ENCODE assay signal across 8 cellular contexts in the genomic region with DNA sequence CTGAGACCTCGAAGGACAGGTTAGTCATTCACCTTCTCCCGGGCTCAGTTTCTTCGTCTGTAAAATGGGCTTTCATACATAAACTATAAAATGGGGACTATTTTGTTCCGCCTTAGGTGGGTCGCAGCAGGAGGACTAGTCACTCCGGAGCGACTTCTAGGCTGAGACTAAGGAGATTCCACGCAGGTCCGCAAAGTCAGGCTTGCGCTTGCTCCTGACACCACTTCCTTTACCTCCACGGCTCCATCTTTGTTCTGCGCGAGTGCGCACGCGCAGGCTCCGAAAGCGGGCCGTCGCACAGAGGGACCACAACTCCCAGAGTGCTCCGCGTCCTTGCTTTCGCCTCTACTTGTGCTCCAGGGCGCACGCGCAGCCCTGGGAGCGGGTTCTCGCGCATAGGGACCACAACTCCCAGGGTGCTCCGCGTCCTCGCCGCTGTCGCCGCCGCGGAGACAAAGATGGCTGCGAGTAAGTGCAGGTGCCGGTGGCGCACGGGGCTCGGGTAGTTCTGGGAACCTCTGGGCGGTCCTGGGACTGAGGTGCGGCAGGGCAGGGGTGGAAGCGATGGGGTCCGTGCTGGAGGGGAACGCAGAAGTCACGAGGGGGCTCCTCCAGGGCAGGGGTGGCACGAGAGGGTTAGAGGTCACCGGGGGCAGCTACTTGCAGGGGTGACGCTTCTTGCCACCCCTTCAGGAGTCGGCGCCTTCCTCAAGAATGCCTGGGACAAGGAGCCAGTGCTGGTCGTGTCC.
A peak's percentile ranks its signal among the peaks of the same experiment; 100 is the strongest.
DNase-seq lines count a peak whose midpoint lies in the region; ATAC-seq lines count a peak whose summit lies in the region.

Gene NDUFA3 (plus strand): TSS at position 435 of the 749 bp plus-strand sequence. CDS start 24 bp downstream, at position 459.

- no peaks in the 10 kb centered on the region for H3K9me3 ChIP-seq in BLaER1 treated with 17β-estradiol and CSF1 and Interleukin-3, amounts not matched to agents 10 nM and 100 nM (replicated peaks in 1 of 11)

- DNase-seq in NCI-H748 (lab: John Stamatoyannopoulos, UW; ENCODE audit: unreplicated experiment) (peak; percentile 99), dedifferentiated amniotic fluid mesenchymal stem cell (ENCODE audit: extremely low spot score) (peak; percentile 98), left kidney (ENCODE audit: low read depth, low spot score) (peak; percentile 100)
- peak; percentile 96 for DNase-seq in activated CD4-positive, alpha-beta T cell treated with anti-CD3 and anti-CD28 coated beads, Interleukin-2, amount 50 U/mL, for 1 hour
- peak; percentile 96 to 97 for DNase-seq in stimulated activated CD4-positive, alpha-beta T cell treated with anti-CD3 and anti-CD28 coated beads, Interleukin-2, amount 100 ng/mL, for 24 hours

- peak within 1 kb of the TSS; percentile 78 to 89 (median 85) for H3K9ac ChIP-seq in BLaER1 treated with 17β-estradiol and CSF1 and Interleukin-3, amounts not matched to agents 10 nM and 100 nM

- ATAC-seq in GM19351 (IDR thresholded peaks at IDR 0.05; ENCODE audit: unreplicated experiment) (peak; percentile 97), HG03521 (IDR thresholded peaks at IDR 0.05; ENCODE audit: unreplicated experiment) (peak; percentile 93)

- peaks cover 34 to 75% (median 47%) of the 10 kb centered on the region in 10 experiments for H3K4me1 ChIP-seq in BLaER1 treated with 17β-estradiol and CSF1 and Interleukin-3, amounts not matched to agents 10 nM and 100 nM

- peaks cover 3 to 18% (median 11%) of the 10 kb centered on the region in 11 experiments for H3K27me3 ChIP-seq in BLaER1 treated with 17β-estradiol and CSF1 and Interleukin-3, amounts not matched to agents 10 nM and 100 nM

- H3K27ac ChIP-seq in BLaER1 treated with 17β-estradiol and CSF1 and Interleukin-3, amounts not matched to agents 10 nM and 100 nM: peak within 1 kb of the TSS; percentile 63 to 90 (median 74); a peak in 21 of 22 replicates

- H4K20me1 ChIP-seq in BLaER1 treated with 17β-estradiol and CSF1 and Interleukin-3, amounts not matched to agents 10 nM and 100 nM: peaks cover 0 to 25% (median 11%) of the 10 kb centered on the region in 11 experiments; a peak in 12 of 22 replicates

- peak within 1 kb of the TSS; percentile 89 to 99 (median 96) for H3K4me2 ChIP-seq in BLaER1 treated with 17β-estradiol and CSF1 and Interleukin-3, amounts not matched to agents 10 nM and 100 nM

- H3K4me3 ChIP-seq in BLaER1 treated with 17β-estradiol and CSF1 and Interleukin-3, amounts not matched to agents 10 nM and 100 nM: peak within 1 kb of the TSS; percentile 84 to 99 (median 96)

- H3K36me3 ChIP-seq in BLaER1 treated with 17β-estradiol and CSF1 and Interleukin-3, amounts not matched to agents 10 nM and 100 nM: peaks cover 23 to 35% (median 26%) of the 10 kb centered on the region in 11 experiments

Comparison
In these comparisons a context has a peak if more than half of its experiments do, and no peak if none do; other contexts are left out.
1. Peak in every context shown above with its lines: DNase-seq, ATAC-seq, H3K4me3 ChIP-seq and H3K27ac ChIP-seq.